10 cellular contexts compared by ENCODE assay signal in genomic region chr11:65642014-65642671, GRCh38. TPM values are rescaled to one million over a fixed set of nuclear protein-coding genes. Genes with fewer than 3 reads are reported as not detected.
A peak's percentile ranks its signal among the peaks of the same experiment; 100 is the strongest.
DNase-seq lines count a peak whose midpoint lies in the region; ATAC-seq and TF ChIP-seq lines count a peak whose summit lies in the region.
"Had no signal": no experiment of that assay in that cellular context is flagged by ENCODE, and none has a peak within 500 bp of the region (broad histone marks: within the 10 kb centered on the region; RNA-seq: fewer than 3 reads in every experiment).

No MANE protein-coding gene starts in this region.

- intact Hi-C loops in prostate gland (cut with DNase I) = no loop called here

- no peak for TF ChIP-seq CTCF in prostate gland (IDR thresholded peaks at IDR 0.05)

- peak overlapping the region; percentile 74 for H3K4me3 Mint-ChIP-seq in T-helper 1 cell treated with Interleukin-12 subunit alpha and Interleukin-12 subunit beta and Interleukin-4 antibody, amounts not matched to agents 30 μg/mL and 1 μg/mL, for 36 hours
- peak overlapping the region; percentile 98 for H3K4me3 Mint-ChIP-seq in activated CD8-positive, alpha-beta T cell treated with anti-CD3 and anti-CD28 coated beads, Interleukin-2, amount 10 ng/mL, durations not matched to agents 7 days and 5 days
- H3K4me3 Mint-ChIP-seq in stimulated activated effector memory CD8-positive, alpha-beta T cell treated with anti-CD3 and anti-CD28 coated beads, Interleukin-12 subunit alpha, Interleukin-12 subunit beta, amount 100 ng/mL, for 72 hours = peak overlapping the region; percentile 94

- H3K9me3 ChIP-seq in iPS-18c (ENCODE audit: control insufficient read depth, insufficient read depth, low read length) (no peaks in the 10 kb centered on the region), prostate gland (no peaks in the 10 kb centered on the region)

- H3K27me3 ChIP-seq in prostate gland (replicated peaks; ENCODE audit: insufficient read depth) = no peaks in the 10 kb centered on the region

- H3K36me3 ChIP-seq in prostate gland = no peaks in the 10 kb centered on the region

- no peak overlapping the region for H3K27ac ChIP-seq in prostate gland

- POLR2A ChIA-PET in activated CD8-positive, alpha-beta T cell treated with anti-CD3 and anti-CD28 coated beads, Interleukin-2, amount 10 ng/mL, durations not matched to agents 7 days and 5 days (lab: Charles Lee) = interaction anchor here (0.7 to 2.5 kb wide), 5 partner anchors 8 to 46 kb away, joined by 3 to 16 read pairs (median 3); partner anchors contain the start of gene KCNK7

- no peaks in the 10 kb centered on the region for H3K27me3 Mint-ChIP-seq in T-helper 1 cell treated with Interleukin-12 subunit alpha and Interleukin-12 subunit beta and Interleukin-4 antibody, amounts not matched to agents 30 μg/mL and 1 μg/mL, for 36 hours (ENCODE audit: low read depth)
- no peaks in the 10 kb centered on the region for H3K27me3 Mint-ChIP-seq in activated CD8-positive, alpha-beta T cell treated with anti-CD3 and anti-CD28 coated beads, Interleukin-2, amount 10 ng/mL, durations not matched to agents 7 days and 5 days (ENCODE audit: low read depth)

- H3K4me1 ChIP-seq in prostate gland (replicated peaks) = no peaks in the 10 kb centered on the region

- ATAC-seq in activated CD8-positive, alpha-beta T cell treated with anti-CD3 and anti-CD28 coated beads, Interleukin-2, amount 10 ng/mL, durations not matched to agents 7 days and 5 days = no peak
- no peak for ATAC-seq in stimulated activated effector memory CD8-positive, alpha-beta T cell treated with anti-CD3 and anti-CD28 coated beads, Interleukin-12 subunit alpha, Interleukin-12 subunit beta, amount 100 ng/mL, for 72 hours

- TF ChIP-seq POLR2A in prostate gland (IDR thresholded peaks at IDR 0.05) = no peak

- no peaks in the 10 kb centered on the region for H3K9me3 Mint-ChIP-seq in T-helper 1 cell treated with Interleukin-12 subunit alpha and Interleukin-12 subunit beta and Interleukin-4 antibody, amounts not matched to agents 30 μg/mL and 1 μg/mL, for 36 hours
- no peaks in the 10 kb centered on the region for H3K9me3 Mint-ChIP-seq in activated CD8-positive, alpha-beta T cell treated with anti-CD3 and anti-CD28 coated beads, Interleukin-2, amount 10 ng/mL, durations not matched to agents 7 days and 5 days (ENCODE audit: insufficient read depth)
- no peaks in the 10 kb centered on the region for H3K9me3 Mint-ChIP-seq in stimulated activated effector memory CD8-positive, alpha-beta T cell treated with anti-CD3 and anti-CD28 coated beads, Interleukin-12 subunit alpha, Interleukin-12 subunit beta, amount 100 ng/mL, for 72 hours

- H3K4me1 Mint-ChIP-seq in T-helper 1 cell treated with Interleukin-12 subunit alpha and Interleukin-12 subunit beta and Interleukin-4 antibody, amounts not matched to agents 30 μg/mL and 1 μg/mL, for 36 hours (ENCODE audit: low read depth) = peaks cover 39% of the 10 kb centered on the region
- peaks cover 56% of the 10 kb centered on the region for H3K4me1 Mint-ChIP-seq in activated CD8-positive, alpha-beta T cell treated with anti-CD3 and anti-CD28 coated beads, Interleukin-2, amount 10 ng/mL, durations not matched to agents 7 days and 5 days (ENCODE audit: low read depth)
- H3K4me1 Mint-ChIP-seq in stimulated activated effector memory CD8-positive, alpha-beta T cell treated with anti-CD3 and anti-CD28 coated beads, Interleukin-12 subunit alpha, Interleukin-12 subunit beta, amount 100 ng/mL, for 72 hours = peaks cover 58% of the 10 kb centered on the region

- WGBS in prostate gland = 55% methylated on average over 49 of the region's 49 CpGs

- peaks cover 42% of the 10 kb centered on the region for H3K36me3 Mint-ChIP-seq in T-helper 1 cell treated with Interleukin-12 subunit alpha and Interleukin-12 subunit beta and Interleukin-4 antibody, amounts not matched to agents 30 μg/mL and 1 μg/mL, for 36 hours (ENCODE audit: low read depth)
- H3K36me3 Mint-ChIP-seq in activated CD8-positive, alpha-beta T cell treated with anti-CD3 and anti-CD28 coated beads, Interleukin-2, amount 10 ng/mL, durations not matched to agents 7 days and 5 days (ENCODE audit: low read depth) = peaks cover 72% of the 10 kb centered on the region
- peaks cover 78% of the 10 kb centered on the region for H3K36me3 Mint-ChIP-seq in stimulated activated effector memory CD8-positive, alpha-beta T cell treated with anti-CD3 and anti-CD28 coated beads, Interleukin-12 subunit alpha, Interleukin-12 subunit beta, amount 100 ng/mL, for 72 hours

- H3K4me3 ChIP-seq in iPS-18c (ENCODE audit: insufficient read depth, low read depth, low read length) = peak overlapping the region; percentile 68
- H3K4me3 ChIP-seq in prostate gland = no peak overlapping the region

- peak overlapping the region; percentile 79 for H3K27ac Mint-ChIP-seq in T-helper 1 cell treated with Interleukin-12 subunit alpha and Interleukin-12 subunit beta and Interleukin-4 antibody, amounts not matched to agents 30 μg/mL and 1 μg/mL, for 36 hours
- H3K27ac Mint-ChIP-seq in activated CD8-positive, alpha-beta T cell treated with anti-CD3 and anti-CD28 coated beads, Interleukin-2, amount 10 ng/mL, durations not matched to agents 7 days and 5 days = peak overlapping the region; percentile 90
- H3K27ac Mint-ChIP-seq in stimulated activated effector memory CD8-positive, alpha-beta T cell treated with anti-CD3 and anti-CD28 coated beads, Interleukin-12 subunit alpha, Interleukin-12 subunit beta, amount 100 ng/mL, for 72 hours = peak overlapping the region; percentile 96

- CTCF ChIA-PET in activated CD8-positive, alpha-beta T cell treated with anti-CD3 and anti-CD28 coated beads, Interleukin-2, amount 10 ng/mL, durations not matched to agents 7 days and 5 days (lab: Charles Lee) = interaction anchor here (0.6 to 1.3 kb wide), 3 partner anchors 10 to 210 kb away, joined by 3 to 5 read pairs (median 3); partner anchors contain the start of gene ZNRD2

- DNase-seq in T-helper 1 cell = no peak
- DNase-seq in activated CD8-positive, alpha-beta T cell treated with anti-CD3 and anti-CD28 coated beads, Interleukin-2, amount 10 ng/mL, durations not matched to agents 7 days and 5 days = peak; percentile 33
- DNase-seq in stimulated activated effector memory CD8-positive, alpha-beta T cell treated with anti-CD3 and anti-CD28 coated beads, Interleukin-12 subunit alpha, Interleukin-12 subunit beta, amount 100 ng/mL, for 72 hours (ENCODE audit: low spot score in 2 of 2) = no peak
- DNase-seq in NCI-H510A treated with DMSO at 0.1 percent for 48 hours (lab: John Stamatoyannopoulos, UW) = no peak
- no peak for DNase-seq in SHP77 treated with DMSO at 0.1 percent for 48 hours (lab: John Stamatoyannopoulos, UW)
- DNase-seq in prostate gland (ENCODE audit: low spot score) = no peak
- DNase-seq: NCI-H1417 treated with DMSO at 0.1 percent for 48 hours had no signal

RNA-seq across cellular contexts. Expression of gene SIPA1, which starts 4.2 kb away (rescaled TPM):
- 100 to 1,000 TPM; 245 to 274 TPM for total RNA-seq in activated CD8-positive, alpha-beta T cell treated with anti-CD3 and anti-CD28 coated beads, Interleukin-2, amount 10 ng/mL, durations not matched to agents 7 days and 5 days
- total RNA-seq in prostate gland = 10 to 100 TPM; 38.2 to 45.2 TPM

RNA-seq across cellular contexts. Expression of gene RELA, which starts 20.6 kb away (rescaled TPM):
- total RNA-seq in activated CD8-positive, alpha-beta T cell treated with anti-CD3 and anti-CD28 coated beads, Interleukin-2, amount 10 ng/mL, durations not matched to agents 7 days and 5 days = 10 to 100 TPM; 72.5 to 82.4 TPM
- total RNA-seq in prostate gland = 10 to 100 TPM; 51.8 to 98.4 TPM

RNA-seq across cellular contexts. Expression of gene PCNX3, which starts 26.6 kb away (rescaled TPM):
- total RNA-seq in activated CD8-positive, alpha-beta T cell treated with anti-CD3 and anti-CD28 coated beads, Interleukin-2, amount 10 ng/mL, durations not matched to agents 7 days and 5 days = 10 to 100 TPM; 50.1 to 54.8 TPM
- total RNA-seq in prostate gland = 10 to 100 TPM; 32.0 to 67.9 TPM

RNA-seq across cellular contexts. Expression of gene MAP3K11, which starts 28.1 kb away (rescaled TPM):
- 10 to 100 TPM; 56.7 to 66.5 TPM for total RNA-seq in activated CD8-positive, alpha-beta T cell treated with anti-CD3 and anti-CD28 coated beads, Interleukin-2, amount 10 ng/mL, durations not matched to agents 7 days and 5 days
- 10 to 100 TPM; 42.7 to 67.9 TPM for total RNA-seq in prostate gland

RNA-seq across cellular contexts. Expression of gene KCNK7, which starts 46.5 kb away (rescaled TPM):
- total RNA-seq in activated CD8-positive, alpha-beta T cell treated with anti-CD3 and anti-CD28 coated beads, Interleukin-2, amount 10 ng/mL, durations not matched to agents 7 days and 5 days = under 1 TPM; 0.95 to 0.99 TPM
- total RNA-seq in prostate gland = under 1 TPM in 1 of 2 donors, not detected in 1; 0.74 TPM
- total RNA-seq: A172 had no signal

Comparison
In these comparisons a context has a peak if more than half of its experiments do, and no peak if none do; other contexts are left out.
1. RNA of gene SIPA1, which starts 4.2 kb away (total RNA-seq): 245 to 274 TPM in activated CD8-positive, alpha-beta T cell treated with anti-CD3 and anti-CD28 coated beads, Interleukin-2, amount 10 ng/mL, durations not matched to agents 7 days and 5 days; 38.2 to 45.2 TPM in prostate gland; every median in the first group is over 4 times any median in the second.
2. Peak in every context shown above with its lines, with median percentiles within 50 percentile points of each other: H3K27ac Mint-ChIP-seq and H3K4me3 Mint-ChIP-seq.